In the genomic region with DNA sequence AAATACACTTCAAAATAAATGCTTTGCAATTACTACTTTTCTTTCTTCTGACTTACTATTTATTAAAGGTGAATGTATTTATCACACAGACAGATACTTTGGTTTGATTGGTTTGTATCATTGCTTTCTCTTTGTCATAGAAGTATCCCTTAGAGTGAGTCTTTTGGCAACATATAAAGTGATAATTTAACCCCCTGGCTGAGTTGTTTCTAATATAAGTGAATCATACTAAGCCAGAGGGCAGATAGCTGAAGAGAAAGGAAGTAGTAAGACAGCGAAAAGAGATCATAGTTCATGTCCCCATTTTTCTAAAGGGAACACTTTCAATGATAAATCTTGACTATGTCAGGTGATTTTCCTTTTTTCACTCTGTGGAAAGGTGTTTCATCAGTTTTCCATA, we compare ENCODE assay signal across 21 cellular contexts.
"Had no signal": no experiment of that assay in that cellular context is flagged by ENCODE, and none has a peak within 500 bp of the region (broad histone marks: within the 10 kb centered on the region; RNA-seq: fewer than 3 reads in every experiment).

No MANE protein-coding gene starts in this region.

- H3K27me3 Mint-ChIP-seq: activated CD4-positive, alpha-beta T cell treated with anti-CD3 and anti-CD28 coated beads, Interleukin-2, amount 10 ng/mL, durations not matched to agents 7 days and 5 days; effector memory CD8-positive, alpha-beta T cell; naive thymus-derived CD8-positive, alpha-beta T cell; stimulated activated memory B cell treated with anti-CD40 and anti-IgM and Interleukin-4, amounts not matched to agents 10 μg/mL and 1 μg/mL and 100 μg/mL, for 72 hours; T-helper 17 cell had no signal

- H3K4me3 Mint-ChIP-seq: activated CD4-positive, alpha-beta T cell treated with anti-CD3 and anti-CD28 coated beads, Interleukin-2, amount 10 ng/mL, durations not matched to agents 7 days and 5 days; effector memory CD8-positive, alpha-beta T cell; neural progenitor cell; stimulated activated memory B cell treated with anti-CD40 and anti-IgM and Interleukin-4, amounts not matched to agents 10 μg/mL and 1 μg/mL and 100 μg/mL, for 72 hours; T-helper 17 cell had no signal

- ATAC-seq: effector memory CD8-positive, alpha-beta T cell; gastrocnemius medialis; sciatic nerve; stimulated activated memory B cell treated with anti-CD40 and anti-IgM and Interleukin-4, amounts not matched to agents 10 μg/mL and 1 μg/mL and 100 μg/mL, for 72 hours; T-helper 17 cell had no signal

- H3K36me3 Mint-ChIP-seq: stimulated activated memory B cell treated with anti-CD40 and anti-IgM and Interleukin-4, amounts not matched to agents 10 μg/mL and 1 μg/mL and 100 μg/mL, for 72 hours had no signal

- H3K4me1 Mint-ChIP-seq: neural progenitor cell; stimulated activated memory B cell treated with anti-CD40 and anti-IgM and Interleukin-4, amounts not matched to agents 10 μg/mL and 1 μg/mL and 100 μg/mL, for 72 hours had no signal

- DNase-seq: activated CD4-positive, alpha-beta T cell treated with anti-CD3 and anti-CD28 coated beads, Interleukin-2, amount 10 ng/mL, durations not matched to agents 7 days and 5 days; activated effector memory CD4-positive, alpha-beta T cell treated with Interleukin-2 at 50 U/mL for 16 hours; amniotic stem cell; colonic mucosa; dorsolateral prefrontal cortex; effector memory CD8-positive, alpha-beta T cell; gastrocnemius medialis; head of caudate nucleus; hypothalamus; left ventricle myocardium inferior; posterior cingulate gyrus; small intestine; stimulated activated CD4-positive, alpha-beta T cell treated with anti-CD3 and anti-CD28 coated beads, Interleukin-2, amount 100 ng/mL, for 24 hours; SW 1271; T-helper 17 cell; upper lobe of left lung had no signal

- H3K9me3 Mint-ChIP-seq: effector memory CD8-positive, alpha-beta T cell had no signal

- H3K27ac Mint-ChIP-seq: activated CD4-positive, alpha-beta T cell treated with anti-CD3 and anti-CD28 coated beads, Interleukin-2, amount 10 ng/mL, durations not matched to agents 7 days and 5 days; activated naive CD4-positive, alpha-beta T cell treated with anti-CD3 and anti-CD28 coated beads, Interleukin-2, amount 50 U/mL, for 72 hours; effector memory CD8-positive, alpha-beta T cell; neural progenitor cell; stimulated activated memory B cell treated with anti-CD40 and anti-IgM and Interleukin-4, amounts not matched to agents 10 μg/mL and 1 μg/mL and 100 μg/mL, for 72 hours; T-helper 17 cell had no signal
